14 cellular contexts compared by ENCODE assay signal in the genomic region with DNA sequence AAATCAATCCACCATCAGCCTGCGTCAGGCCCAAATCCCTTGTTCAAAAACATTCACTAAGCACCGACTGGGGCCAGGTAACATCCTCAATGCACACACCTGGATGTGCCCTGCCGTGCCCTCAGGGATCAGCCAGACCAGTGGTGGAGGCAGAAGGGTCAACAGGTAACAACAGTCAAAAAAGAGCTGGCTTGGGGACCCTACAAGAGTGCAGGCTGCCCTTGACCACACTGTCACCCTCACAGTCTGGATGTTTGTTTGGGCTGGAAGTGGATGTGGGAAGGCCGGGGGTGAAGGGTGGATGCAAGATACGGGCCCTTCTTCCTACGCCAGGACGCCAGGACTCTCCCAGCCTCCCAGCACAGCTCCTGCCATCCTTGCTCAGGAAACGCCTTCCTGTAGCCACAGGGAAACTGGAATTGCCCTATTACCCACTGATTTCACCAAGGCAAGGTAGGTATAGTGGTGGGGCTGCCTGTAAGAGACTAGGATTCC. TPM values are rescaled to one million over a fixed set of nuclear protein-coding genes. Genes with fewer than 3 reads are reported as not detected.
DNase-seq lines count a peak whose midpoint lies in the region; ATAC-seq and TF ChIP-seq lines count a peak whose summit lies in the region.
"Had no signal": no experiment of that assay in that cellular context is flagged by ENCODE, and none has a peak within 500 bp of the region (broad histone marks: within the 10 kb centered on the region; RNA-seq: fewer than 3 reads in every experiment).

No MANE protein-coding gene starts in this region.

- ATAC-seq in HG03571 (IDR thresholded peaks at IDR 0.05; ENCODE audit: unreplicated experiment) (no peak), GM19397 (IDR thresholded peaks at IDR 0.05; ENCODE audit: unreplicated experiment) (no peak)
- ATAC-seq: left lung had no signal

- peak overlapping the region in 3 of 5 experiments; percentile 89 to 93 (median 93) for H3K27ac Mint-ChIP-seq in brain
- H3K27ac Mint-ChIP-seq: activated CD4-positive, alpha-beta T cell treated with anti-CD3 and anti-CD28 coated beads, Interleukin-2, amount 10 ng/mL, durations not matched to agents 24 days and 14 days had no signal

- peak overlapping the region; percentile 13 for H3K4me3 ChIP-seq in NT2/D1 (ENCODE audit: insufficient read length, low read depth)
- H3K4me3 ChIP-seq in stomach, result peak overlapping the region in 1 of 4 donors; percentile 87
- H3K4me3 ChIP-seq: SJSA1 had no signal

- TF ChIP-seq CTCF in brain (conservative IDR thresholded peaks at IDR 0.05), result no peak
- no peak for TF ChIP-seq CTCF in stomach (IDR thresholded peaks at IDR 0.05)

- H3K36me3 Mint-ChIP-seq in brain, result peaks cover 4% of the 10 kb centered on the region

- 71 to 83% (median 73%) methylated on average over 8 of the region's 8 CpGs for WGBS in stomach, 5 donors

- H3K27me3 Mint-ChIP-seq in brain, result peaks cover 4% of the 10 kb centered on the region

- peaks cover 54% of the 10 kb centered on the region for H3K4me1 Mint-ChIP-seq in brain

- H3K9me3 Mint-ChIP-seq in brain, result no peaks in the 10 kb centered on the region
- H3K9me3 Mint-ChIP-seq: activated CD4-positive, alpha-beta T cell treated with anti-CD3 and anti-CD28 coated beads, Interleukin-2, amount 10 ng/mL, durations not matched to agents 24 days and 14 days had no signal

- no peak for TF ChIP-seq POLR2A in stomach (IDR thresholded peaks at IDR 0.05)

- H3K36me3 ChIP-seq in NT2/D1 (ENCODE audit: insufficient read depth, insufficient read length, low read length) (peaks cover 21% of the 10 kb centered on the region), stomach (no peaks in the 10 kb centered on the region)
- H3K36me3 ChIP-seq: left lung had no signal

- no peaks in the 10 kb centered on the region for H3K9me3 ChIP-seq in NT2/D1 (ENCODE audit: insufficient read depth, low read length)
- no peaks in the 10 kb centered on the region for H3K9me3 ChIP-seq in stomach
- H3K9me3 ChIP-seq: left lung, SJSA1 had no signal

- DNase-seq in NT2/D1 (ENCODE audit: low read depth, low spot score) (no peak), myocyte (ENCODE audit: low read depth) (peak; percentile 44), stomach (no peak)
- DNase-seq in activated CD4-positive, alpha-beta T cell treated with anti-CD3 and anti-CD28 coated beads, Interleukin-2, amount 50 U/mL, for 4 hours, result no peak
- DNase-seq: activated CD4-positive, alpha-beta T cell treated with anti-CD3 and anti-CD28 coated beads, Interleukin-2, amount 10 ng/mL, durations not matched to agents 24 days and 14 days; activated naive CD4-positive, alpha-beta T cell; GOT3; NCI-H1048; NCI-H510A treated with DMSO at 0.1 percent for 48 hours had no signal

- peak overlapping the region in 4 of 5 donors; percentile 86 to 94 (median 92) for H3K27ac ChIP-seq in stomach
- H3K27ac ChIP-seq: left lung, SJSA1 had no signal

- intact Hi-C loops in stomach (cut with DNase I; ENCODE audit: low total_unique reads), result no loop called here

- no peaks in the 10 kb centered on the region for H3K27me3 ChIP-seq in NT2/D1 (ENCODE audit: insufficient read depth, insufficient read length)
- H3K27me3 ChIP-seq in stomach, result no peaks in the 10 kb centered on the region
- H3K27me3 ChIP-seq: SJSA1 had no signal

- peak overlapping the region; percentile 97 for H3K9ac ChIP-seq in NT2/D1 (ENCODE audit: insufficient read length, low read depth)

- H3K4me3 Mint-ChIP-seq in brain, result peak overlapping the region; percentile 54 to 89 (median 83)
- H3K4me3 Mint-ChIP-seq: activated CD4-positive, alpha-beta T cell treated with anti-CD3 and anti-CD28 coated beads, Interleukin-2, amount 10 ng/mL, durations not matched to agents 24 days and 14 days had no signal

- TF ChIP-seq EP300 in stomach (IDR thresholded peaks at IDR 0.05), result no peak

- peaks cover 39% of the 10 kb centered on the region for H3K4me1 ChIP-seq in NT2/D1 (ENCODE audit: insufficient read depth, insufficient read length)
- H3K4me1 ChIP-seq in stomach, result peaks cover 47 to 81% (median 72%) of the 10 kb centered on the region in 4 donors

RNA-seq across cellular contexts. Expression of a gene that starts 2.7 kb away (rescaled TPM):
- polyA plus RNA-seq in brain (ENCODE audit: insufficient read depth, low read depth, low replicate concordance) (145 TPM), stomach (10 to 100 TPM; 47.8 to 49.6 (median 47.8) TPM)
- total RNA-seq in myocyte (3,190 and 3,208 TPM in 2 replicates), stomach (100 to 1,000 TPM in 1 of 5 donors, 10 to 100 TPM in 4; 39.1 to 175 (median 45.1) TPM)
- polyA plus RNA-seq in myocyte (2012), result 771 TPM

Comparison
In these comparisons a context has a peak if more than half of its experiments do, and no peak if none do; other contexts are left out.
1. RNA of a gene that starts 2.7 kb away (total RNA-seq): 3,190 to 3,208 TPM in myocyte; 39.1 to 175 TPM in stomach; every median in the first group is over 10 times any median in the second.